Comparison of ENCODE assay signal across 19 cellular contexts in genomic region chr3:136612512-136612911, GRCh38.
"Had no signal": no experiment of that assay in that cellular context is flagged by ENCODE, and none has a peak within 500 bp of the region (broad histone marks: within the 10 kb centered on the region; RNA-seq: fewer than 3 reads in every experiment).

No MANE protein-coding gene starts in this region.

- ATAC-seq: activated CD8-positive, alpha-beta T cell treated with anti-CD3 and anti-CD28 coated beads, Interleukin-2, amount 10 ng/mL, durations not matched to agents 7 days and 5 days; gastroesophageal sphincter; mucosa of descending colon; naive thymus-derived CD4-positive, alpha-beta T cell; stimulated activated naive B cell treated with anti-CD40 and anti-IgM and Interleukin-4, amounts not matched to agents 10 μg/mL and 1 μg/mL and 100 μg/mL, for 72 hours had no signal

- H3K4me1 Mint-ChIP-seq: activated B cell treated with CpG ODN at 0.5 μM for 24 hours had no signal

- H3K9me3 Mint-ChIP-seq: activated B cell treated with CpG ODN at 0.5 μM for 24 hours; naive thymus-derived CD4-positive, alpha-beta T cell; stimulated activated naive B cell treated with anti-CD40 and anti-IgM and Interleukin-4, amounts not matched to agents 10 μg/mL and 1 μg/mL and 100 μg/mL, for 72 hours; T-helper 2 cell treated with Interferon-gamma antibody and Interleukin-4, amounts not matched to agents 5 μg/mL and 100 μg/mL, for 36 hours had no signal

- DNase-seq: activated B cell treated with CpG ODN at 0.5 μM for 24 hours; activated CD4-positive, alpha-beta T cell treated with anti-CD3 and anti-CD28 coated beads for 48 hours; activated CD8-positive, alpha-beta memory T cell treated with anti-CD3 and anti-CD28 coated beads, Interleukin-2, amount 50 U/mL, for 4 hours; activated CD8-positive, alpha-beta T cell treated with anti-CD3 and anti-CD28 coated beads, Interleukin-2, amount 10 ng/mL, durations not matched to agents 7 days and 5 days; activated gamma-delta T cell; activated T-cell treated with anti-CD3 and anti-CD28 coated beads, Interleukin-2, amount 50 U/mL, for 48 hours; effector CD8-positive, alpha-beta T cell; left ventricle myocardium inferior; mucosa of descending colon; naive thymus-derived CD4-positive, alpha-beta T cell; posterior cingulate gyrus; stimulated activated CD4-positive, alpha-beta T cell treated with anti-CD3 and anti-CD28 coated beads, Interleukin-15, amount 100 ng/mL, for 24 hours; stimulated activated CD4-positive, alpha-beta T cell treated with anti-CD3 and anti-CD28 coated beads, Interleukin-4, amount 100 ng/mL, for 1 hour; stimulated activated naive B cell treated with anti-CD40 and anti-IgM and Interleukin-4, amounts not matched to agents 10 μg/mL and 1 μg/mL and 100 μg/mL, for 72 hours; tibial artery had no signal

- H3K27me3 Mint-ChIP-seq: activated B cell treated with CpG ODN at 0.5 μM for 24 hours; activated naive CD8-positive, alpha-beta T cell; naive thymus-derived CD4-positive, alpha-beta T cell; stimulated activated naive B cell treated with anti-CD40 and anti-IgM and Interleukin-4, amounts not matched to agents 10 μg/mL and 1 μg/mL and 100 μg/mL, for 72 hours had no signal

- H3K4me3 ChIP-seq: gastroesophageal sphincter, left ventricle myocardium inferior, mucosa of descending colon, skin epidermis, tibial artery had no signal

- H3K27ac Mint-ChIP-seq: activated B cell treated with CpG ODN at 0.5 μM for 24 hours; activated CD8-positive, alpha-beta T cell treated with anti-CD3 and anti-CD28 coated beads, Interleukin-2, amount 10 ng/mL, durations not matched to agents 7 days and 5 days; activated naive CD8-positive, alpha-beta T cell; naive thymus-derived CD4-positive, alpha-beta T cell; stimulated activated naive B cell treated with anti-CD40 and anti-IgM and Interleukin-4, amounts not matched to agents 10 μg/mL and 1 μg/mL and 100 μg/mL, for 72 hours; T-helper 2 cell treated with Interferon-gamma antibody and Interleukin-4, amounts not matched to agents 5 μg/mL and 100 μg/mL, for 36 hours had no signal

- H3K4me3 Mint-ChIP-seq: activated B cell treated with CpG ODN at 0.5 μM for 24 hours; activated CD8-positive, alpha-beta T cell treated with anti-CD3 and anti-CD28 coated beads, Interleukin-2, amount 10 ng/mL, durations not matched to agents 7 days and 5 days; activated naive CD8-positive, alpha-beta T cell; naive thymus-derived CD4-positive, alpha-beta T cell; stimulated activated naive B cell treated with anti-CD40 and anti-IgM and Interleukin-4, amounts not matched to agents 10 μg/mL and 1 μg/mL and 100 μg/mL, for 72 hours; T-helper 2 cell treated with Interferon-gamma antibody and Interleukin-4, amounts not matched to agents 5 μg/mL and 100 μg/mL, for 36 hours had no signal

- H3K36me3 Mint-ChIP-seq: activated naive CD8-positive, alpha-beta T cell had no signal
